ENCODE assay signal across 1 cellular context in genomic region chr4:80459918-80460473, GRCh38.
TF ChIP-seq lines count a peak whose summit lies in the region.

No MANE protein-coding gene starts in this region.

TF ChIP-seq in GM23338, 12 proteins besides CTCF, POLR2A, EP300 and RAD21 (continued from another document):
- TF ChIP-seq, protein P1, sequence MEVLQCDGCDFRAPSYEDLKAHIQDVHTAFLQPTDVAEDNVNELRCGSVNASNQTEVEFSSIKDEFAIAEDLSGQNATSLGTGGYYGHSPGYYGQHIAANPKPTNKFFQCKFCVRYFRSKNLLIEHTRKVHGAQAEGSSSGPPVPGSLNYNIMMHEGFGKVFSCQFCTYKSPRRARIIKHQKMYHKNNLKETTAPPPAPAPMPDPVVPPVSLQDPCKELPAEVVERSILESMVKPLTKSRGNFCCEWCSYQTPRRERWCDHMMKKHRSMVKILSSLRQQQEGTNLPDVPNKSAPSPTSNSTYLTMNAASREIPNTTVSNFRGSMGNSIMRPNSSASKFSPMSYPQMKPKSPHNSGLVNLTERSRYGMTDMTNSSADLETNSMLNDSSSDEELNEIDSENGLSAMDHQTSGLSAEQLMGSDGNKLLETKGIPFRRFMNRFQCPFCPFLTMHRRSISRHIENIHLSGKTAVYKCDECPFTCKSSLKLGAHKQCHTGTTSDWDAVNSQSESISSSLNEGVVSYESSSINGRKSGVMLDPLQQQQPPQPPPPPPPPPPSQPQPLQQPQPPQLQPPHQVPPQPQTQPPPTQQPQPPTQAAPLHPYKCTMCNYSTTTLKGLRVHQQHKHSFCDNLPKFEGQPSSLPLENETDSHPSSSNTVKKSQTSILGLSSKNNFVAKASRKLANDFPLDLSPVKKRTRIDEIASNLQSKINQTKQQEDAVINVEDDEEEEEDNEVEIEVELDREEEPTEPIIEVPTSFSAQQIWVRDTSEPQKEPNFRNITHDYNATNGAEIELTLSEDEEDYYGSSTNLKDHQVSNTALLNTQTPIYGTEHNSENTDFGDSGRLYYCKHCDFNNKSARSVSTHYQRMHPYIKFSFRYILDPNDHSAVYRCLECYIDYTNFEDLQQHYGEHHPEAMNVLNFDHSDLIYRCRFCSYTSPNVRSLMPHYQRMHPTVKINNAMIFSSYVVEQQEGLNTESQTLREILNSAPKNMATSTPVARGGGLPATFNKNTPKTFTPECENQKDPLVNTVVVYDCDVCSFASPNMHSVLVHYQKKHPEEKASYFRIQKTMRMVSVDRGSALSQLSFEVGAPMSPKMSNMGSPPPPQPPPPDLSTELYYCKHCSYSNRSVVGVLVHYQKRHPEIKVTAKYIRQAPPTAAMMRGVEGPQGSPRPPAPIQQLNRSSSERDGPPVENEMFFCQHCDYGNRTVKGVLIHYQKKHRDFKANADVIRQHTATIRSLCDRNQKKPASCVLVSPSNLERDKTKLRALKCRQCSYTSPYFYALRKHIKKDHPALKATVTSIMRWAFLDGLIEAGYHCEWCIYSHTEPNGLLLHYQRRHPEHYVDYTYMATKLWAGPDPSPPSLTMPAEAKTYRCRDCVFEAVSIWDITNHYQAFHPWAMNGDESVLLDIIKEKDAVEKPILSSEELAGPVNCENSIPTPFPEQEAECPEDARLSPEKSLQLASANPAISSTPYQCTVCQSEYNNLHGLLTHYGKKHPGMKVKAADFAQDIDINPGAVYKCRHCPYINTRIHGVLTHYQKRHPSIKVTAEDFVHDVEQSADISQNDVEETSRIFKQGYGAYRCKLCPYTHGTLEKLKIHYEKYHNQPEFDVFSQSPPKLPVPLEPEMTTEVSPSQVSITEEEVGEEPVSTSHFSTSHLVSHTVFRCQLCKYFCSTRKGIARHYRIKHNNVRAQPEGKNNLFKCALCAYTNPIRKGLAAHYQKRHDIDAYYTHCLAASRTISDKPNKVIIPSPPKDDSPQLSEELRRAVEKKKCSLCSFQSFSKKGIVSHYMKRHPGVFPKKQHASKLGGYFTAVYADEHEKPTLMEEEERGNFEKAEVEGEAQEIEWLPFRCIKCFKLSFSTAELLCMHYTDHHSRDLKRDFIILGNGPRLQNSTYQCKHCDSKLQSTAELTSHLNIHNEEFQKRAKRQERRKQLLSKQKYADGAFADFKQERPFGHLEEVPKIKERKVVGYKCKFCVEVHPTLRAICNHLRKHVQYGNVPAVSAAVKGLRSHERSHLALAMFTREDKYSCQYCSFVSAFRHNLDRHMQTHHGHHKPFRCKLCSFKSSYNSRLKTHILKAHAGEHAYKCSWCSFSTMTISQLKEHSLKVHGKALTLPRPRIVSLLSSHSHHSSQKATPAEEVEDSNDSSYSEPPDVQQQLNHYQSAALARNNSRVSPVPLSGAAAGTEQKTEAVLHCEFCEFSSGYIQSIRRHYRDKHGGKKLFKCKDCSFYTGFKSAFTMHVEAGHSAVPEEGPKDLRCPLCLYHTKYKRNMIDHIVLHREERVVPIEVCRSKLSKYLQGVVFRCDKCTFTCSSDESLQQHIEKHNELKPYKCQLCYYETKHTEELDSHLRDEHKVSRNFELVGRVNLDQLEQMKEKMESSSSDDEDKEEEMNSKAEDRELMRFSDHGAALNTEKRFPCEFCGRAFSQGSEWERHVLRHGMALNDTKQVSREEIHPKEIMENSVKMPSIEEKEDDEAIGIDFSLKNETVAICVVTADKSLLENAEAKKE (CRISPR knock-in tag; IDR thresholded peaks at IDR 0.05) = 0 out of 2 replicates have a peak, but pooled peaks have one; percentile 9
